11 cellular contexts compared by ENCODE assay signal in the genomic region with DNA sequence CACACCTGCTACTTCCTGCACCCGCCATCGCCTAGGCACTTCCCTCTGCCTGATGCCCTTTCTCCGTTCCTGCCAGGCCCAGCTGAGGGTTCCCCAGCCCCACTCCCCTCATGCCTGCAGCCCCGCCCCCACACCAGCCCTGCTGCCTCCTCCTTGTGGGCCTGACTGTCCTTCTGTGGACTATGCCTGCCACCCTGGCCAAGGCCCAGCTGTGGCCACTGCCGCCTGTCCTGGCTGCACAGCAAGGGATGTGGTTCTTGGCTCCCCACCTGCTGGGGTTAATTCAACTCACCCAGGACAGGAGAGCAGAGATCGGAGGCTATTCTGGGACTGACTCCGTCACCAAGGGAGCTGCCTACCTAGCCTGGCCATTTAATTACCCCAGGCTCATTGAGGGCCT.
"Had no signal": no experiment of that assay in that cellular context is flagged by ENCODE, and none has a peak within 500 bp of the region (broad histone marks: within the 10 kb centered on the region; RNA-seq: fewer than 3 reads in every experiment).

No MANE protein-coding gene starts in this region.

- H3K27me3 Mint-ChIP-seq: central memory CD8-positive, alpha-beta T cell; dendritic cell treated with granulocyte-macrophage colony-stimulating factor and Interleukin-4, amounts not matched to agents 40 ng/mL and 50 ng/mL, for 4 days had no signal

- H3K27ac ChIP-seq: body of pancreas, thyroid gland, vagina, VCaP had no signal

- H3K27ac Mint-ChIP-seq: dendritic cell treated with granulocyte-macrophage colony-stimulating factor and Interleukin-4, amounts not matched to agents 40 ng/mL and 50 ng/mL, for 4 days; nephron had no signal

- H3K9me3 ChIP-seq: body of pancreas, thyroid gland, vagina had no signal

- DNase-seq: activated CD4-positive, alpha-beta T cell treated with anti-CD3 and anti-CD28 coated beads for 48 hours; amniotic stem cell; body of pancreas; mesenchymal stem cell; thyroid gland had no signal

- H3K4me1 ChIP-seq: body of pancreas had no signal

- ATAC-seq: activated naive CD4-positive, alpha-beta T cell treated with anti-CD3 and anti-CD28 coated beads, Interleukin-2, amount 50 U/mL, for 72 hours; body of pancreas had no signal

- H3K4me1 Mint-ChIP-seq: nephron had no signal

- H3K4me3 Mint-ChIP-seq: central memory CD8-positive, alpha-beta T cell; dendritic cell treated with granulocyte-macrophage colony-stimulating factor and Interleukin-4, amounts not matched to agents 40 ng/mL and 50 ng/mL, for 4 days; nephron had no signal

- H3K27me3 ChIP-seq: body of pancreas, thyroid gland, vagina had no signal

- H3K36me3 ChIP-seq: thyroid gland, vagina had no signal

- H3K9me3 Mint-ChIP-seq: activated naive CD4-positive, alpha-beta T cell treated with anti-CD3 and anti-CD28 coated beads, Interleukin-2, amount 50 U/mL, for 72 hours; central memory CD8-positive, alpha-beta T cell; dendritic cell treated with granulocyte-macrophage colony-stimulating factor and Interleukin-4, amounts not matched to agents 40 ng/mL and 50 ng/mL, for 4 days; nephron had no signal

- H3K36me3 Mint-ChIP-seq: activated naive CD4-positive, alpha-beta T cell treated with anti-CD3 and anti-CD28 coated beads, Interleukin-2, amount 50 U/mL, for 72 hours had no signal

- H3K4me3 ChIP-seq: body of pancreas, thyroid gland, vagina had no signal
